Comparison of ENCODE assay signal across 8 cellular contexts in genomic region chr19:11446652-11447301, GRCh38.
DNase-seq lines count a peak whose midpoint lies in the region; ATAC-seq and TF ChIP-seq lines count a peak whose summit lies in the region.

No MANE protein-coding gene starts in this region.

- H3K27ac ChIP-seq in parathyroid adenoma = no peak overlapping the region

- H3K79me2 ChIP-seq in parathyroid adenoma = peaks cover 3% of the 10 kb centered on the region

- no peak overlapping the region for H3K9ac ChIP-seq in parathyroid adenoma

- no peak overlapping the region for H3K4me2 ChIP-seq in parathyroid adenoma (ENCODE audit: low read length)

- no peak overlapping the region for H3K4me3 ChIP-seq in parathyroid adenoma (ENCODE audit: low read depth, low read length)

- peaks cover 3% of the 10 kb centered on the region for H3K4me1 ChIP-seq in parathyroid adenoma

- no peak overlapping the region for H2AFZ ChIP-seq in parathyroid adenoma

- DNase-seq in ELF-1 (ENCODE audit: low read depth, low spot score) (peak; percentile 68), NAMALWA (ENCODE audit: low spot score) (peak; percentile 61), globus pallidus (ENCODE audit: low spot score) (peak; percentile 92), NCI-H526 treated with DMSO at 0.1 percent for 48 hours (lab: John Stamatoyannopoulos, UW) (no peak)
- peak; percentile 81 for DNase-seq in activated effector memory CD4-positive, alpha-beta T cell treated with anti-CD3 and anti-CD28 coated beads, Interleukin-2, amount 50 U/mL, for 16 hours

- ATAC-seq in HG03108 (IDR thresholded peaks at IDR 0.05; ENCODE audit: unreplicated experiment) (no peak), GM18873 (IDR thresholded peaks at IDR 0.05; ENCODE audit: low FRiP score, unreplicated experiment) (no peak)

- no peaks in the 10 kb centered on the region for H3K9me3 ChIP-seq in parathyroid adenoma (ENCODE audit: control insufficient read depth, low read length)

- H3K36me3 ChIP-seq in parathyroid adenoma (ENCODE audit: control insufficient read depth, insufficient read depth, low read length) = no peaks in the 10 kb centered on the region

- TF ChIP-seq CTCF in parathyroid adenoma (IDR thresholded peaks at IDR 0.05) = peak; percentile 83

- no peaks in the 10 kb centered on the region for H3K27me3 ChIP-seq in parathyroid adenoma (ENCODE audit: control insufficient read depth, insufficient read depth, low read length)
